ENCODE assay signal across 22 cellular contexts in the genomic region with DNA sequence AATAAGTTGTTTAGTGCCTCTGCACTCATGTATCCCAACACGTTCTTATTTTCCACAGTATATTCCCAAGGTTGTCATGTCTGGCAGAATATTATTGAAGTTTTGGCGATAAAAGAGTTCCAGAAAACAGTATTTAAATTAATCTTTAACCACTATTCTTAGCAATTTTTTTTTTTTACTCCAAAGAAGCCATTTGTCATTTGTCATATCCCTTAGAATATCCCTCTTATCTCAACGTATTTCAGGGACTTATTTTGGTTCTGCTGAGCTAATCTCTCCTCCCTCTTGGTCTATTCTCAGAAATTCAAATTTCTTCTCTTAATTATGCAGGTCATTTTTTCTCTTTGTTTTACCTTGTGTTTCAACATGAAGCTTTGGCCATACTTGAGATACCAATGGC.
DNase-seq lines count a peak whose midpoint lies in the region; ATAC-seq and TF ChIP-seq lines count a peak whose summit lies in the region.
"Had no signal": no experiment of that assay in that cellular context is flagged by ENCODE, and none has a peak within 500 bp of the region (broad histone marks: within the 10 kb centered on the region; RNA-seq: fewer than 3 reads in every experiment).

No MANE protein-coding gene starts in this region.

- H3K9ac ChIP-seq in H9 (ENCODE audit: extremely low read depth, insufficient read length, low read length): no peak overlapping the region
- H3K9ac ChIP-seq: BLaER1 had no signal

- H3K36me3 Mint-ChIP-seq in GM23338 (ENCODE audit: low read depth): no peaks in the 10 kb centered on the region
- H3K36me3 Mint-ChIP-seq in H9 (ENCODE audit: insufficient read depth in 1 of 3, low read depth in 3 of 3): no peaks in the 10 kb centered on the region
- H3K36me3 Mint-ChIP-seq in nephron (ENCODE audit: low read depth): no peaks in the 10 kb centered on the region
- H3K36me3 Mint-ChIP-seq: CD14-positive monocyte; CD4-positive, alpha-beta memory T cell; CD4-positive, CD25-positive, alpha-beta regulatory T cell; CD8-positive, alpha-beta memory T cell had no signal

- H3K27me3 ChIP-seq in GM23338 (ENCODE audit: insufficient read depth): no peaks in the 10 kb centered on the region
- no peaks in the 10 kb centered on the region for H3K27me3 ChIP-seq in H9 (ENCODE audit: insufficient read depth, low read length)
- H3K27me3 ChIP-seq: BE2C, BLaER1 had no signal

- H3K79me2 ChIP-seq in GM23338 (replicated peaks; ENCODE audit: insufficient read depth) (no peaks in the 10 kb centered on the region), H9 (ENCODE audit: insufficient read depth, low read length) (no peaks in the 10 kb centered on the region)

- no peaks in the 10 kb centered on the region for H3K23me2 ChIP-seq in H9 (ENCODE audit: insufficient read length, low read depth, low read length, poor library complexity, severe bottlenecking)

- H2AFZ ChIP-seq in GM23338 (no peak overlapping the region), H9 (ENCODE audit: low read length) (no peak overlapping the region)

- H3K27me3 Mint-ChIP-seq in GM23338 (ENCODE audit: insufficient read depth, low read depth, poor library complexity) (no peaks in the 10 kb centered on the region), H9 (ENCODE audit: low read depth) (no peaks in the 10 kb centered on the region), nephron (ENCODE audit: low read depth) (no peaks in the 10 kb centered on the region)
- H3K27me3 Mint-ChIP-seq: CD4-positive, alpha-beta memory T cell; CD4-positive, CD25-positive, alpha-beta regulatory T cell; CD8-positive, alpha-beta memory T cell had no signal

- no peak overlapping the region for H3K4ac ChIP-seq in H9 (ENCODE audit: low read depth, low read length)

- no peak overlapping the region for H2BK12ac ChIP-seq in H9 (ENCODE audit: insufficient read length, low read depth, low read length)

- H2BK5ac ChIP-seq in H9 (ENCODE audit: insufficient read length, low read length): no peak overlapping the region

- H2BK15ac ChIP-seq in H9 (ENCODE audit: low read depth, low read length): no peak overlapping the region

- H3K14ac ChIP-seq in H9 (ENCODE audit: insufficient read depth, low read length): no peak overlapping the region

- H3K36me3 ChIP-seq in GM23338 (ENCODE audit: insufficient read depth): no peaks in the 10 kb centered on the region
- H3K36me3 ChIP-seq: BE2C, BLaER1 had no signal

- no peaks in the 10 kb centered on the region for H4K20me1 ChIP-seq in GM23338 (replicated peaks; ENCODE audit: insufficient read depth)
- no peaks in the 10 kb centered on the region for H4K20me1 ChIP-seq in H9 (ENCODE audit: control insufficient read depth, insufficient read depth, insufficient read length)
- H4K20me1 ChIP-seq: BLaER1 had no signal

- H3F3A ChIP-seq in GM23338 (replicated peaks; ENCODE audit: low read depth): no peaks in the 10 kb centered on the region

- H4K8ac ChIP-seq in H9 (replicated peaks; ENCODE audit: insufficient read length, low read depth, low read length): no peak overlapping the region

- H2AK5ac ChIP-seq in H9 (ENCODE audit: insufficient read length, low read length): no peak overlapping the region

- H3K79me1 ChIP-seq in H9 (ENCODE audit: insufficient read depth, low read depth, low read length, poor library complexity, severe bottlenecking): no peaks in the 10 kb centered on the region

- H3K4me2 ChIP-seq in GM23338 (peak overlapping the region; percentile 40; the same call in 1 of the 2 replicates), H9 (ENCODE audit: insufficient read depth, insufficient read length, low read length) (no peak overlapping the region)
- H3K4me2 ChIP-seq: BLaER1 had no signal

- no peak overlapping the region for H3K23ac ChIP-seq in H9 (ENCODE audit: insufficient read length, low read depth, low read length)

- H3K27ac Mint-ChIP-seq in GM23338 (no peak overlapping the region), H9 (peak overlapping the region; percentile 9 to 54 (median 46); a peak in 1 of 7 replicates), nephron (peak overlapping the region in 2 of 3 experiments; percentile 21 to 25)
- H3K27ac Mint-ChIP-seq: CD14-positive monocyte; CD4-positive, alpha-beta memory T cell; CD4-positive, CD25-positive, alpha-beta regulatory T cell; CD8-positive, alpha-beta memory T cell had no signal

- H3K56ac ChIP-seq in H9 (ENCODE audit: insufficient read length, low read depth, low read length): no peak overlapping the region

- no peak overlapping the region for H3T11ph ChIP-seq in H9 (ENCODE audit: low read length)

- H2BK120ac ChIP-seq in H9 (ENCODE audit: low read depth, low read length, poor library complexity, severe bottlenecking): no peak overlapping the region

- H3K18ac ChIP-seq in H9 (ENCODE audit: insufficient read length, low read depth, low read length): no peak overlapping the region

- H3K27ac ChIP-seq in GM23338 (ENCODE audit: low read depth): no peak overlapping the region
- no peak overlapping the region for H3K27ac ChIP-seq in H9 (ENCODE audit: insufficient read length, low read depth, low read length)
- H3K27ac ChIP-seq: BLaER1 had no signal

- DNase-seq in GM23338 (ENCODE audit: low spot score) (no peak), H9 (no peak), OCI-M1 (lab: John Stamatoyannopoulos, UW) (peak; percentile 77), DMS79 (lab: John Stamatoyannopoulos, UW) (no peak), H4 (ENCODE audit: low spot score) (no peak)
- DNase-seq in activated CD4-positive, CD25-positive, alpha-beta regulatory T cell (lab: John Stamatoyannopoulos, UW): no peak
- DNase-seq: 8988T; ACHN; BE2C; C1 segment of cervical spinal cord; CD4-positive, alpha-beta memory T cell; CD4-positive, CD25-positive, alpha-beta regulatory T cell; CD8-positive, alpha-beta memory T cell; COR-L47; DMS 273 treated with DMSO at 0.1 percent for 48 hours; DMS53; DMS79 treated with DMSO at 0.1 percent for 48 hours; GF-D8 had no signal

- no peaks in the 10 kb centered on the region; the same call in 2 of the 3 replicates for H3K9me3 Mint-ChIP-seq in GM23338
- H3K9me3 Mint-ChIP-seq in H9: no peaks in the 10 kb centered on the region
- H3K9me3 Mint-ChIP-seq in nephron: no peaks in the 10 kb centered on the region

- WGBS in H9 (ENCODE audit: extremely low coverage, insufficient read length, low lambda C conversion rate): no CpG with 5 or more reads among the region's 3 CpGs

- H4K91ac ChIP-seq in H9 (ENCODE audit: insufficient read length, low read depth, low read length): no peak overlapping the region

- no peaks in the 10 kb centered on the region for H3K9me3 ChIP-seq in H9 (ENCODE audit: control insufficient read depth, low read depth, low read length)
- H3K9me3 ChIP-seq: BE2C, BLaER1 had no signal

- no peak overlapping the region for H4K5ac ChIP-seq in H9 (ENCODE audit: insufficient read length, low read depth, low read length)

- H3K9me2 ChIP-seq in GM23338 (ENCODE audit: insufficient read depth): no peaks in the 10 kb centered on the region

- H2BK20ac ChIP-seq in H9 (ENCODE audit: low read depth, low read length, poor library complexity, severe bottlenecking): no peak overlapping the region

- TF ChIP-seq CTCF in GM23338 (conservative IDR thresholded peaks at IDR 0.05; ENCODE audit: low read depth in 2 of 2): no peak
- no peak for TF ChIP-seq CTCF in H9 (conservative IDR thresholded peaks at IDR 0.05)
- TF ChIP-seq CTCF in nephron (IDR thresholded peaks at IDR 0.05; ENCODE audit: unreplicated experiment in 3 of 3): no peak

- H3K4me1 Mint-ChIP-seq in GM23338 (peaks cover 25% of the 10 kb centered on the region), H9 (peaks cover 22 to 26% of the 10 kb centered on the region in 2 experiments), nephron (peaks cover 42% of the 10 kb centered on the region)
- H3K4me1 Mint-ChIP-seq: CD14-positive monocyte; CD4-positive, alpha-beta memory T cell; CD4-positive, CD25-positive, alpha-beta regulatory T cell; CD8-positive, alpha-beta memory T cell had no signal

- no peak overlapping the region for H3K4me3 ChIP-seq in GM23338
- H3K4me3 ChIP-seq: BLaER1 had no signal

- no peak overlapping the region for H3K4me3 Mint-ChIP-seq in GM23338
- no peak overlapping the region for H3K4me3 Mint-ChIP-seq in H9
- H3K4me3 Mint-ChIP-seq in nephron: no peak overlapping the region
- H3K4me3 Mint-ChIP-seq: CD14-positive monocyte; CD4-positive, alpha-beta memory T cell; CD4-positive, CD25-positive, alpha-beta regulatory T cell; CD8-positive, alpha-beta memory T cell had no signal

- peaks cover 18% of the 10 kb centered on the region for H3K4me1 ChIP-seq in GM23338 (ENCODE audit: insufficient read depth)
- no peaks in the 10 kb centered on the region for H3K4me1 ChIP-seq in H9 (ENCODE audit: insufficient read depth, low read length)
- H3K4me1 ChIP-seq: BE2C, BLaER1 had no signal

- ATAC-seq in GM23338: no peak
- no peak for ATAC-seq in HG02970 (IDR thresholded peaks at IDR 0.05; ENCODE audit: low FRiP score, unreplicated experiment)

TF ChIP-seq in GM23338, 12 proteins besides CTCF, POLR2A, EP300 and RAD21 (continues in another document):
- TF ChIP-seq STAT1 (IDR thresholded peaks at IDR 0.05; ENCODE audit: unreplicated experiment): no peak
